In genomic region chr12:34016361-34016760, GRCh38 we compare ENCODE assay signal across 1 cellular context.
TF ChIP-seq lines count a peak whose summit lies in the region.

No MANE protein-coding gene starts in this region.

TF ChIP-seq in SK-N-SH, 30 proteins besides CTCF, POLR2A, EP300 and RAD21 (continued from another document):
- TF ChIP-seq FOXJ3 (CRISPR knock-in tag; IDR thresholded peaks at IDR 0.05) (no peak), FOSL2 (IDR thresholded peaks at IDR 0.05; ENCODE audit: borderline replicate concordance, low read depth) (no peak), MEF2A (IDR thresholded peaks at IDR 0.05; ENCODE audit: borderline replicate concordance, low read depth) (no peak), MXI1 (IDR thresholded peaks at IDR 0.05; ENCODE audit: low read depth, low read length) (no peak), NFIC (IDR thresholded peaks at IDR 0.05; ENCODE audit: borderline replicate concordance) (no peak), SMC3 (IDR thresholded peaks at IDR 0.05; ENCODE audit: low read depth, low read length) (no peak), NRF1 (IDR thresholded peaks at IDR 0.05; ENCODE audit: low read depth, low read length) (no peak), CHD2 (IDR thresholded peaks at IDR 0.05; ENCODE audit: low read length, partially characterized antibody) (no peak), GATA2 (CRISPR knock-in tag; IDR thresholded peaks at IDR 0.05) (no peak), TAF1 (IDR thresholded peaks at IDR 0.05; ENCODE audit: borderline replicate concordance, low read depth, low read length) (no peak), TCF12 (IDR thresholded peaks at IDR 0.05) (no peak), MAX (IDR thresholded peaks at IDR 0.05; ENCODE audit: low read depth) (no peak), FOXM1 (IDR thresholded peaks at IDR 0.05; ENCODE audit: low read depth) (no peak), TEAD4 (IDR thresholded peaks at IDR 0.05; ENCODE audit: borderline replicate concordance, insufficient read depth) (no peak)
- TF ChIP-seq, protein P1, sequence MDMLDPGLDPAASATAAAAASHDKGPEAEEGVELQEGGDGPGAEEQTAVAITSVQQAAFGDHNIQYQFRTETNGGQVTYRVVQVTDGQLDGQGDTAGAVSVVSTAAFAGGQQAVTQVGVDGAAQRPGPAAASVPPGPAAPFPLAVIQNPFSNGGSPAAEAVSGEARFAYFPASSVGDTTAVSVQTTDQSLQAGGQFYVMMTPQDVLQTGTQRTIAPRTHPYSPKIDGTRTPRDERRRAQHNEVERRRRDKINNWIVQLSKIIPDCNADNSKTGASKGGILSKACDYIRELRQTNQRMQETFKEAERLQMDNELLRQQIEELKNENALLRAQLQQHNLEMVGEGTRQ (IDR thresholded peaks at IDR 0.05; ENCODE audit: borderline replicate concordance, low read depth, low read length), result no peak
